9 cellular contexts compared by ENCODE assay signal in genomic region chr17:75260679-75261335, GRCh38. TPM values are rescaled to one million over a fixed set of nuclear protein-coding genes. Genes with fewer than 3 reads are reported as not detected.
A peak's percentile ranks its signal among the peaks of the same experiment; 100 is the strongest.
DNase-seq lines count a peak whose midpoint lies in the region; ATAC-seq and FAIRE-seq lines count a peak whose summit lies in the region.
"Had no signal": no experiment of that assay in that cellular context is flagged by ENCODE, and none has a peak within 500 bp of the region (broad histone marks: within the 10 kb centered on the region; RNA-seq: fewer than 3 reads in every experiment).

No MANE protein-coding gene starts in this region.

- H3K27me3 ChIP-seq in iPS DF 6.9 (ENCODE audit: control insufficient read depth, insufficient read depth, low read length): no peaks in the 10 kb centered on the region

- no peak overlapping the region for H3K27ac ChIP-seq in iPS DF 6.9 (ENCODE audit: low read length)

- intact Hi-C loops in Right ventricle myocardium superior (cut with DNase I) (no loop called here), cardiac septum (cut with DNase I) (no loop called here)

- H3K4me3 ChIP-seq in iPS DF 6.9 (ENCODE audit: low read length): peak overlapping the region; percentile 81

- no peaks in the 10 kb centered on the region for H3K4me1 ChIP-seq in iPS DF 6.9 (ENCODE audit: control insufficient read depth, insufficient read depth, low read length)

- no CpG with 5 or more reads among the region's 31 CpGs for WGBS in iPS DF 6.9 (ENCODE audit: insufficient coverage, insufficient read length)

- peak; percentile 6 for ATAC-seq in Right ventricle myocardium superior (ENCODE audit: poor library complexity)

- H3K36me3 ChIP-seq in iPS DF 6.9 (ENCODE audit: control insufficient read depth, insufficient read depth, low read length): peaks cover 8% of the 10 kb centered on the region

- DNase-seq in Right ventricle myocardium superior: no peak
- DNase-seq in cardiac septum (ENCODE audit: low spot score): no peak
- DNase-seq in HTR-8/SVneo (ENCODE audit: insufficient read length, low spot score): no peak
- peak; percentile 66 for DNase-seq in activated naive CD4-positive, alpha-beta T cell treated with Interleukin-2 at 50 U/mL for 16 hours
- no peak for DNase-seq in iPS DF 6.9 (ENCODE audit: low read depth, low spot score)
- peak; percentile 55 to 66 for DNase-seq in stimulated activated CD4-positive, alpha-beta T cell treated with anti-CD3 and anti-CD28 coated beads, Interleukin-2, amount 100 ng/mL, for 24 hours
- DNase-seq in NCI-H345 treated with DMSO at 0.1 percent for 48 hours (lab: John Stamatoyannopoulos, UW; ENCODE audit: unreplicated experiment): no peak
- no peak for DNase-seq in NCI-H2029 treated with DMSO at 0.1 percent for 48 hours (lab: John Stamatoyannopoulos, UW)

- H3K9me3 ChIP-seq in iPS DF 6.9 (ENCODE audit: control insufficient read depth, insufficient read depth, low read length): no peaks in the 10 kb centered on the region

- FAIRE-seq in HTR-8/SVneo (lab: Jason Lieb, UNC): peak; percentile 4
- FAIRE-seq: islet of Langerhans had no signal

RNA-seq across cellular contexts. Expression of gene GGA3, which starts 0.6 kb away (rescaled TPM):
- total RNA-seq in Right ventricle myocardium superior: 22.3 TPM
- total RNA-seq in cardiac septum: 24.2 TPM

RNA-seq across cellular contexts. Expression of gene MRPS7, which starts 0.9 kb away (rescaled TPM):
- total RNA-seq in Right ventricle myocardium superior: 125 TPM
- 102 TPM for total RNA-seq in cardiac septum

RNA-seq across cellular contexts. Expression of gene MIF4GD, which starts 10.2 kb away (rescaled TPM):
- total RNA-seq in Right ventricle myocardium superior: 13.7 TPM
- total RNA-seq in cardiac septum: 18.1 TPM

RNA-seq across cellular contexts. Expression of gene SLC25A19, which starts 28.4 kb away (rescaled TPM):
- total RNA-seq in Right ventricle myocardium superior (12.5 TPM), cardiac septum (8.5 TPM)

RNA-seq across cellular contexts. Expression of gene NUP85, which starts 55.3 kb away (rescaled TPM):
- total RNA-seq in Right ventricle myocardium superior (25.2 TPM), cardiac septum (26.3 TPM)

Comparison
In these comparisons a context has a peak if more than half of its experiments do, and no peak if none do; other contexts are left out.
1. DNase-seq: peak in activated naive CD4-positive, alpha-beta T cell treated with Interleukin-2 at 50 U/mL for 16 hours (single experiment) and stimulated activated CD4-positive, alpha-beta T cell treated with anti-CD3 and anti-CD28 coated beads, Interleukin-2, amount 100 ng/mL, for 24 hours (2 of 2); none in Right ventricle myocardium superior (single experiment), cardiac septum (single experiment), HTR-8/SVneo (single experiment), iPS DF 6.9 (single experiment), NCI-H345 treated with DMSO at 0.1 percent for 48 hours (single experiment) and NCI-H2029 treated with DMSO at 0.1 percent for 48 hours (single experiment).